Comparison of ENCODE assay signal across 1 cellular context in genomic region chr9:34646211-34647083, GRCh38.
TF ChIP-seq lines count a peak whose summit lies in the region.

Gene GALT, plus strand, starts transcription at chr9:34646675. Its CDS starts 30 bp downstream, at chr9:34646705.

TF ChIP-seq in HepG2, 621 proteins besides CTCF, POLR2A, EP300 and RAD21 (continued from another document and continues in another):
- TF ChIP-seq CERS6 (CRISPR knock-in tag; IDR thresholded peaks at IDR 0.05) (no peak), TFE3 (CRISPR knock-in tag; IDR thresholded peaks at IDR 0.05) (peak; percentile 80), HNRNPUL1 (IDR thresholded peaks at IDR 0.05; ENCODE audit: low read depth, low read length) (no peak), REL (CRISPR knock-in tag; conservative IDR thresholded peaks at IDR 0.05) (peak; percentile 87; the same call in 1 of the 2 replicates), NFYC (CRISPR knock-in tag; IDR thresholded peaks at IDR 0.05) (peak; percentile 95), TAF15 (IDR thresholded peaks at IDR 0.05; ENCODE audit: low read depth, low read length, poor library complexity, severe bottlenecking) (no peak), ZNF160 (CRISPR knock-in tag; IDR thresholded peaks at IDR 0.05) (0 out of 2 replicates have a peak, but pooled peaks have one; percentile 40), TEF (CRISPR knock-in tag; IDR thresholded peaks at IDR 0.05) (no peak), ZNF687 (CRISPR knock-in tag; IDR thresholded peaks at IDR 0.05) (peak; percentile 96), RNF2 (conservative IDR thresholded peaks at IDR 0.05; ENCODE audit: low read depth) (no peak), ZNF17 (CRISPR knock-in tag; IDR thresholded peaks at IDR 0.05) (no peak), SP5 (CRISPR knock-in tag; IDR thresholded peaks at IDR 0.05; ENCODE audit: borderline replicate concordance, low read depth) (peak; percentile 59; the same call in 1 of the 2 replicates), ZNF317 (CRISPR knock-in tag; IDR thresholded peaks at IDR 0.05) (peak; percentile 51; the same call in 1 of the 2 replicates), ZNF414 (CRISPR knock-in tag; IDR thresholded peaks at IDR 0.05) (peak; percentile 39; the same call in 1 of the 2 replicates), CBFB (CRISPR knock-in tag; IDR thresholded peaks at IDR 0.05) (no peak), ZNF607 (CRISPR knock-in tag; IDR thresholded peaks at IDR 0.05; ENCODE audit: borderline replicate concordance) (no peak), HMGA1 (CRISPR knock-in tag; conservative IDR thresholded peaks at IDR 0.05) (no peak), MTA3 (CRISPR knock-in tag; IDR thresholded peaks at IDR 0.05) (no peak), MIER3 (CRISPR knock-in tag; IDR thresholded peaks at IDR 0.05; ENCODE audit: borderline replicate concordance) (no peak), GMEB1 (CRISPR knock-in tag; IDR thresholded peaks at IDR 0.05; ENCODE audit: borderline replicate concordance) (peak; percentile 40; the same call in 1 of the 2 replicates), ZNF564 (CRISPR knock-in tag; IDR thresholded peaks at IDR 0.05) (0 out of 2 replicates have a peak, but pooled peaks have one; percentile 33), HOXA5 (CRISPR knock-in tag; IDR thresholded peaks at IDR 0.05) (no peak), SAFB2 (CRISPR knock-in tag; IDR thresholded peaks at IDR 0.05; ENCODE audit: borderline replicate concordance, low read depth) (peak; percentile 86), ZNF382 (CRISPR knock-in tag; IDR thresholded peaks at IDR 0.05; ENCODE audit: borderline replicate concordance) (no peak), HDAC2 (CRISPR knock-in tag; IDR thresholded peaks at IDR 0.05) (peak; percentile 62; the same call in 1 of the 2 replicates), ISL2 (CRISPR knock-in tag; IDR thresholded peaks at IDR 0.05) (peak; percentile 19; the same call in 1 of the 2 replicates), BCLAF1 (IDR thresholded peaks at IDR 0.05) (no peak), JUNB (CRISPR knock-in tag; IDR thresholded peaks at IDR 0.05; ENCODE audit: borderline replicate concordance) (no peak), HDAC6 (IDR thresholded peaks at IDR 0.05; ENCODE audit: low read depth, low read length) (no peak), KLF16 (CRISPR knock-in tag; IDR thresholded peaks at IDR 0.05) (peak in 1 of 2 experiments; percentile 78; a peak in 2 of 4 replicates), MYPOP (CRISPR knock-in tag; IDR thresholded peaks at IDR 0.05) (peak; percentile 66), ATM (IDR thresholded peaks at IDR 0.05; ENCODE audit: borderline replicate concordance) (no peak), SIX4 (CRISPR knock-in tag; IDR thresholded peaks at IDR 0.05) (0 out of 2 replicates have a peak, but pooled peaks have one; percentile 34), TCF7L2 (IDR thresholded peaks at IDR 0.05; ENCODE audit: low read depth, low read length) (no peak), KDM5B (CRISPR knock-in tag; IDR thresholded peaks at IDR 0.05; ENCODE audit: borderline replicate concordance) (peak; percentile 85), U2AF2 (IDR thresholded peaks at IDR 0.05; ENCODE audit: low read depth, low read length) (no peak), SATB2 (CRISPR knock-in tag; IDR thresholded peaks at IDR 0.05) (no peak), SMAD3 (CRISPR knock-in tag; IDR thresholded peaks at IDR 0.05) (peak; percentile 55; the same call in 1 of the 2 replicates), ZNF878 (CRISPR knock-in tag; IDR thresholded peaks at IDR 0.05) (no peak), ZNF597 (CRISPR knock-in tag; IDR thresholded peaks at IDR 0.05) (no peak), ELF3 (CRISPR knock-in tag; IDR thresholded peaks at IDR 0.05) (0 out of 2 replicates have a peak, but pooled peaks have one; percentile 11), CEBPG (CRISPR knock-in tag; IDR thresholded peaks at IDR 0.05) (peak; percentile 33; the same call in 1 of the 2 replicates), ZNF839 (CRISPR knock-in tag; IDR thresholded peaks at IDR 0.05; ENCODE audit: borderline replicate concordance) (no peak; the same call in 1 of the 2 replicates), ZSCAN25 (CRISPR knock-in tag; IDR thresholded peaks at IDR 0.05) (no peak; the same call in 1 of the 2 replicates), SNRNP70 (IDR thresholded peaks at IDR 0.05; ENCODE audit: low read depth, low read length) (no peak), SNAPC5 (CRISPR knock-in tag; IDR thresholded peaks at IDR 0.05; ENCODE audit: borderline replicate concordance) (no peak)
